Comparison of ENCODE assay signal across 1 cellular context in the genomic region with DNA sequence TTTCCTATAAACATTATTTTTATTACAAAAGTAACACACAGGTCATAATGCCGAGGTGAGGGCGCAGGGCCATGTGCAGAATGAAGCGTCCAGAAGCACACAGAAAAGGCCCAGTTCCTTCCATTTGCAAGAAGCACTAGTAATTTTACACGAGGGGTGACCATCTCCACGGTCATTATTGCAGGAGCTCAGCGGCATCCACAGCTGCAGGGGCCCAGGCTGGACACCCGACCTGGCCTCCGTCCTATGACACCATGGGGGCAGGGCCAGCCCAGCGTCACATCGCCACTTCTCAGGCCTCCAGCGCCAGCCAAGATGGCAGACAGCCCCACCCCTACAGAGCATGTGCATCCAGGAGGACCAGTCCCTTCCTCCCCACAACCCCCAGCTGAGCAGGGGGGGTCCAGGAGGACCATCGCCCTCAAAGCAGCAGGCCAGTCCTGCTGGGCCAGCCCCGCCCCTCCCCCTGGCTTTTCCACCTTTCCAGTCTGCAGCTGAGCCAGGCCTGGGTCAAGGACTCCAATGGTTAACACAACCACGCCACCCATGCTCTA.
TF ChIP-seq lines count a peak whose summit lies in the region.

No MANE protein-coding gene starts in this region.

TF ChIP-seq in H1, 55 proteins besides CTCF, POLR2A, EP300 and RAD21:
- TF ChIP-seq SP4 (IDR thresholded peaks at IDR 0.05; ENCODE audit: low read length) (no peak), SAP30 (IDR thresholded peaks at IDR 0.05; ENCODE audit: insufficient read depth, insufficient replicate concordance, low read length) (no peak), CBX5 (IDR thresholded peaks at IDR 0.05; ENCODE audit: low read depth, low read length) (no peak), NANOG (IDR thresholded peaks at IDR 0.05; ENCODE audit: insufficient read depth, low read depth, low read length, poor library complexity, severe bottlenecking) (no peak), PHF8 (conservative IDR thresholded peaks at IDR 0.05; ENCODE audit: low read depth, low read length) (no peak), TAF1 (IDR thresholded peaks at IDR 0.05; ENCODE audit: low read depth, low read length) (no peak), CREB1 (IDR thresholded peaks at IDR 0.05) (no peak), JUN (IDR thresholded peaks at IDR 0.05; ENCODE audit: low read depth, low read length) (no peak), CHD1 (IDR thresholded peaks at IDR 0.05; ENCODE audit: low read depth, low read length) (no peak), GABPA (IDR thresholded peaks at IDR 0.05; ENCODE audit: borderline replicate concordance, insufficient read depth, low read length) (no peak)
TF ChIP-seq in H1: peak in this region for 0.
